In the genomic region with DNA sequence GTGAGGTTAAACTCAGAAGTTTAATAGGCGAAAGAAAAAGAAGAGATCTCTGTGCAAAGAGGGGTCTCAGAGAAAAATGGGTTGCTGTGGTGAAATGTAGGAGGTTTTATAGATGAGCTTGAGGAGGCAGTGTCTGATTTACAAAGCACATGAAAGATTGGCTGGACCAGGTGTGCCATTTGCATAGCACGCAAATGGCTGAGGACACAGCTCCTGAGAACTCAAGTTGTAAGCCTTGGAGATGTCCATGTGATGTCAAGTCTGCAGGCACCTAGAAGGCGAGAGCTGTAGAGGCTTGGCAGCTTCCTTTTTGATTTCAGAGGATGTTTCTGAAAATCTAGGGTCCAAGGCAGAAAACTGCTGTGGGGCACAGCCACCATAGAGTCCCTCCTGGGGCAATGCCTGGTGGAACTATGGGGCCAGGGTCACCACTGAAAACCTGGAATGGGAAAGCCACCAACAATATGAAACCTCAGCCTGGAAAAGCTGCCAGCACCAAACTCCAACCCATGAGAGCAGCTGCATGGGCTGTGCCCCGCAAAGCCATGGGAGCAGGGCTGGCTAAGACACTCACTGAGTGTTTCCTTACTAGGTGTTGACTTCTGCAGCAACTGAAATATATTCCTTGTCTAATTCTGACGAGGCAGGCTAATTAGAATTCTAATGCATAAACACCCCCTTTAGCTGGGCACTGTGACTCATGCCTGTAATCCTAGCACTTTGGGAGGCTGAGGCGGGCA, we compare ENCODE assay signal across 1 cellular context.
TF ChIP-seq lines count a peak whose summit lies in the region.

No MANE protein-coding gene starts in this region.

TF ChIP-seq in H1, 55 proteins besides CTCF, POLR2A, EP300 and RAD21:
- TF ChIP-seq HDAC6 (IDR thresholded peaks at IDR 0.05; ENCODE audit: low read depth, low read length): no peak
- no peak for TF ChIP-seq SUZ12 (IDR thresholded peaks at IDR 0.05; ENCODE audit: low read length)
- TF ChIP-seq ASH2L (IDR thresholded peaks at IDR 0.05; ENCODE audit: low read length): no peak
- TF ChIP-seq YY1 (IDR thresholded peaks at IDR 0.05; ENCODE audit: low read depth, low read length): no peak
- no peak for TF ChIP-seq RFX5 (IDR thresholded peaks at IDR 0.05; ENCODE audit: borderline replicate concordance, low read depth, low read length)
- TF ChIP-seq ZNF274 (IDR thresholded peaks at IDR 0.05; ENCODE audit: borderline replicate concordance, extremely low read depth, low read length): no peak
- no peak for TF ChIP-seq SP1 (IDR thresholded peaks at IDR 0.05; ENCODE audit: low read depth, low read length)
- TF ChIP-seq BRCA1 (IDR thresholded peaks at IDR 0.05; ENCODE audit: low read depth, low read length): no peak
- no peak for TF ChIP-seq RBBP5 (IDR thresholded peaks at IDR 0.05; ENCODE audit: borderline replicate concordance, low read depth, low read length)
- no peak for TF ChIP-seq POU5F1 (IDR thresholded peaks at IDR 0.05; ENCODE audit: low read depth, low read length)
- TF ChIP-seq CBX5 (IDR thresholded peaks at IDR 0.05; ENCODE audit: low read depth, low read length): no peak
- TF ChIP-seq BCL11A (IDR thresholded peaks at IDR 0.05; ENCODE audit: low read depth in 2 of 2, low read length in 2 of 2): no peak
- TF ChIP-seq SP2 (IDR thresholded peaks at IDR 0.05; ENCODE audit: low read length): no peak
- TF ChIP-seq, protein P1, sequence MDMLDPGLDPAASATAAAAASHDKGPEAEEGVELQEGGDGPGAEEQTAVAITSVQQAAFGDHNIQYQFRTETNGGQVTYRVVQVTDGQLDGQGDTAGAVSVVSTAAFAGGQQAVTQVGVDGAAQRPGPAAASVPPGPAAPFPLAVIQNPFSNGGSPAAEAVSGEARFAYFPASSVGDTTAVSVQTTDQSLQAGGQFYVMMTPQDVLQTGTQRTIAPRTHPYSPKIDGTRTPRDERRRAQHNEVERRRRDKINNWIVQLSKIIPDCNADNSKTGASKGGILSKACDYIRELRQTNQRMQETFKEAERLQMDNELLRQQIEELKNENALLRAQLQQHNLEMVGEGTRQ (IDR thresholded peaks at IDR 0.05; ENCODE audit: low read length): no peak
- TF ChIP-seq JUND (IDR thresholded peaks at IDR 0.05; ENCODE audit: low read length): no peak
- no peak for TF ChIP-seq CEBPB (IDR thresholded peaks at IDR 0.05; ENCODE audit: low read depth, low read length)
- no peak for TF ChIP-seq POLR2AphosphoS5 (IDR thresholded peaks at IDR 0.05; ENCODE audit: low read depth, low read length)
- no peak for TF ChIP-seq MAFK (IDR thresholded peaks at IDR 0.05; ENCODE audit: low read depth, low read length)
- no peak for TF ChIP-seq NANOG (IDR thresholded peaks at IDR 0.05; ENCODE audit: insufficient read depth, low read depth, low read length, poor library complexity, severe bottlenecking)
TF ChIP-seq in H1: peak in this region for 0.
